Comparison of ENCODE assay signal across 19 cellular contexts in genomic region chr4:8220661-8221446, GRCh38. TPM values are rescaled to one million over a fixed set of nuclear protein-coding genes. Genes with fewer than 3 reads are reported as not detected.
DNase-seq lines count a peak whose midpoint lies in the region; ATAC-seq, FAIRE-seq and TF ChIP-seq lines count a peak whose summit lies in the region.
"Had no signal": no experiment of that assay in that cellular context is flagged by ENCODE, and none has a peak within 500 bp of the region (broad histone marks: within the 10 kb centered on the region; RNA-seq: fewer than 3 reads in every experiment).

No MANE protein-coding gene starts in this region.

- no peaks in the 10 kb centered on the region for H3K9me2 ChIP-seq in SK-N-SH

- no peak for TF ChIP-seq EP300 in SK-N-SH (IDR thresholded peaks at IDR 0.05; ENCODE audit: borderline replicate concordance in 1 of 2, low read depth in 1 of 2, low read length in 1 of 2)

- peak overlapping the region; percentile 1 for H3K27ac Mint-ChIP-seq in activated T-helper 1 cell treated with anti-CD3 and anti-CD28 coated beads, Interleukin-12 subunit alpha, Interleukin-12 subunit beta, Interleukin-2, Interleukin-4 antibody, amounts not matched to agents 30 ng/mL and 10 ng/mL and 1 ng/mL, durations not matched to agents 14 hours and 24 hours and 36 hours
- H3K27ac Mint-ChIP-seq: nephron progenitor cell had no signal

- no peak for ATAC-seq in SK-N-SH treated with all-trans-retinoic acid at 6 μM for 48 hours
- ATAC-seq in HG03354 (IDR thresholded peaks at IDR 0.05; ENCODE audit: poor library complexity, severe bottlenecking, unreplicated experiment): no peak

- H3K27me3 Mint-ChIP-seq in activated T-helper 1 cell treated with anti-CD3 and anti-CD28 coated beads, Interleukin-12 subunit alpha, Interleukin-12 subunit beta, Interleukin-2, Interleukin-4 antibody, amounts not matched to agents 30 ng/mL and 10 ng/mL and 1 ng/mL, durations not matched to agents 14 hours and 24 hours and 36 hours (ENCODE audit: insufficient read depth): no peaks in the 10 kb centered on the region
- H3K27me3 Mint-ChIP-seq: activated naive CD4-positive, alpha-beta T cell treated with anti-CD3 and anti-CD28 coated beads, Interleukin-2, amount 50 U/mL, for 24 hours had no signal

- H3K36me3 ChIP-seq in SK-N-SH (replicated peaks in 1 of 2; ENCODE audit: control insufficient read depth in 1 of 2, insufficient read depth in 2 of 2, low read length in 1 of 2): peaks cover 0 to 3% of the 10 kb centered on the region in 2 experiments
- peaks cover 44 to 69% of the 10 kb centered on the region in 2 donors for H3K36me3 ChIP-seq in kidney (ENCODE audit: control insufficient read depth in 1 of 2, insufficient read depth in 2 of 2, low read length in 2 of 2)

- H3K9me3 Mint-ChIP-seq in activated T-helper 1 cell treated with anti-CD3 and anti-CD28 coated beads, Interleukin-12 subunit alpha, Interleukin-12 subunit beta, Interleukin-2, Interleukin-4 antibody, amounts not matched to agents 30 ng/mL and 10 ng/mL and 1 ng/mL, durations not matched to agents 14 hours and 24 hours and 36 hours: no peaks in the 10 kb centered on the region
- H3K9me3 Mint-ChIP-seq: activated naive CD4-positive, alpha-beta T cell treated with anti-CD3 and anti-CD28 coated beads, Interleukin-2, amount 50 U/mL, for 24 hours; H9; nephron progenitor cell had no signal

- TF ChIP-seq CTCF in SK-N-SH (IDR thresholded peaks at IDR 0.05): no peak
- TF ChIP-seq CTCF in kidney (IDR thresholded peaks at IDR 0.05; ENCODE audit: borderline replicate concordance, extremely low read depth, insufficient read depth): no peak

- intact Hi-C loops in activated T-helper 1 cell treated with anti-CD3 and anti-CD28 coated beads, Interleukin-12 subunit alpha, Interleukin-12 subunit beta, Interleukin-2, Interleukin-4 antibody, amounts not matched to agents 30 ng/mL and 10 ng/mL and 1 ng/mL, durations not matched to agents 14 hours and 24 hours and 36 hours (cut with micrococcal nuclease): no loop called here
- intact Hi-C loops in kidney (cut with DNase I): no loop called here

- CTCF ChIA-PET in SK-N-SH (lab: Yijun Ruan, JAX): interaction anchor here (0.6 to 3.1 kb wide), 7 partner anchors 8 to 376 kb away, joined by 3 to 13 read pairs (median 4); partner anchors contain the start of gene SH3TC1

- H3K9me3 ChIP-seq in SK-N-SH (no peaks in the 10 kb centered on the region), kidney (ENCODE audit: control insufficient read depth in 1 of 2, low read length in 2 of 2) (no peaks in the 10 kb centered on the region)
- H3K9me3 ChIP-seq: left ventricle myocardium inferior had no signal

- H3K27me3 ChIP-seq in SK-N-SH (ENCODE audit: insufficient read depth): no peaks in the 10 kb centered on the region
- H3K27me3 ChIP-seq: brain microvascular endothelial cell had no signal

- peaks cover 0 to 22% of the 10 kb centered on the region in 2 experiments; a peak in 1 of 4 replicates for H3K4me1 ChIP-seq in SK-N-SH (ENCODE audit: control insufficient read depth in 1 of 2, insufficient read depth in 2 of 2, low read depth in 1 of 2, low read length in 1 of 2)
- peaks cover 0 to 3% of the 10 kb centered on the region in 2 donors for H3K4me1 ChIP-seq in kidney (ENCODE audit: control insufficient read depth in 1 of 2, insufficient read depth in 1 of 2, low read depth in 1 of 2, low read length in 2 of 2)

- WGBS in SK-N-SH (ENCODE audit: low lambda C conversion rate): 76% methylated on average over 4 of the region's 7 CpGs

- no peak overlapping the region for H3K4me3 Mint-ChIP-seq in activated T-helper 1 cell treated with anti-CD3 and anti-CD28 coated beads, Interleukin-12 subunit alpha, Interleukin-12 subunit beta, Interleukin-2, Interleukin-4 antibody, amounts not matched to agents 30 ng/mL and 10 ng/mL and 1 ng/mL, durations not matched to agents 14 hours and 24 hours and 36 hours
- H3K4me3 Mint-ChIP-seq: H9, nephron progenitor cell had no signal

- H3F3A ChIP-seq in SK-N-SH (replicated peaks; ENCODE audit: insufficient read depth): no peaks in the 10 kb centered on the region

- peak overlapping the region; percentile 40 to 98; a peak in 3 of 4 replicates for H3K27ac ChIP-seq in SK-N-SH (ENCODE audit: low read depth in 2 of 2, low read length in 1 of 2)
- peak overlapping the region; percentile 0 to 23 for H3K27ac ChIP-seq in kidney (ENCODE audit: low read depth in 2 of 2, low read length in 2 of 2)
- peak overlapping the region; percentile 51 for H3K27ac ChIP-seq in temporal lobe (ENCODE audit: low read depth, low read length)
- H3K27ac ChIP-seq: brain microvascular endothelial cell had no signal

- no peak for FAIRE-seq in kidney (lab: Jason Lieb, UNC)

- H3K9ac ChIP-seq in SK-N-SH: no peak overlapping the region
- H3K9ac ChIP-seq in kidney (ENCODE audit: low read length in 2 of 2): no peak overlapping the region

- DNase-seq in SK-N-SH (no peak), kidney (peak; percentile 45), NCI-H748 (lab: John Stamatoyannopoulos, UW; ENCODE audit: unreplicated experiment) (no peak), globus pallidus (ENCODE audit: low spot score) (no peak)
- no peak for DNase-seq in activated T-helper 1 cell treated with anti-CD3 and anti-CD28 coated beads, Interleukin-12 subunit alpha, Interleukin-12 subunit beta, Interleukin-2, Interleukin-4 antibody, amounts not matched to agents 30 ng/mL and 10 ng/mL and 1 ng/mL, durations not matched to agents 14 hours and 24 hours and 36 hours (ENCODE audit: low spot score)
- DNase-seq: activated CD4-positive, alpha-beta T cell treated with anti-CD3 and anti-CD28 coated beads for 1 hour; brain microvascular endothelial cell; H9; left ventricle myocardium inferior; NCI-H82; nephron progenitor cell; RPMI8226; stimulated activated CD4-positive, alpha-beta T cell treated with anti-CD3 and anti-CD28 coated beads, Interleukin-1b, Interleukin-23, amount 100 ng/mL, for 48 hours had no signal

- H3K4me2 ChIP-seq in SK-N-SH: no peak overlapping the region

- H3K79me2 ChIP-seq in SK-N-SH (ENCODE audit: insufficient read depth): no peaks in the 10 kb centered on the region

- H3K4me3 ChIP-seq in SK-N-SH (ENCODE audit: low read depth in 2 of 2, low read length in 1 of 2) (no peak overlapping the region), kidney (ENCODE audit: low read length in 2 of 2) (no peak overlapping the region)
- H3K4me3 ChIP-seq: left ventricle myocardium inferior had no signal

- TF ChIP-seq RAD21 in SK-N-SH (IDR thresholded peaks at IDR 0.05; ENCODE audit: low read length): no peak

- no peaks in the 10 kb centered on the region for H4K20me1 ChIP-seq in SK-N-SH (ENCODE audit: insufficient read depth)

- POLR2A ChIA-PET in SK-N-SH (lab: Yijun Ruan, JAX): no interaction called here

- H3K36me3 Mint-ChIP-seq in activated T-helper 1 cell treated with anti-CD3 and anti-CD28 coated beads, Interleukin-12 subunit alpha, Interleukin-12 subunit beta, Interleukin-2, Interleukin-4 antibody, amounts not matched to agents 30 ng/mL and 10 ng/mL and 1 ng/mL, durations not matched to agents 14 hours and 24 hours and 36 hours (ENCODE audit: low read depth): peaks cover 44% of the 10 kb centered on the region

- no peak overlapping the region for H2AFZ ChIP-seq in SK-N-SH (ENCODE audit: low read depth)

- peaks cover 23% of the 10 kb centered on the region for H3K4me1 Mint-ChIP-seq in activated T-helper 1 cell treated with anti-CD3 and anti-CD28 coated beads, Interleukin-12 subunit alpha, Interleukin-12 subunit beta, Interleukin-2, Interleukin-4 antibody, amounts not matched to agents 30 ng/mL and 10 ng/mL and 1 ng/mL, durations not matched to agents 14 hours and 24 hours and 36 hours (ENCODE audit: low read depth)

TF ChIP-seq in SK-N-SH, 30 proteins besides CTCF, POLR2A, EP300 and RAD21 (continues in another document):
- TF ChIP-seq CHD2 (IDR thresholded peaks at IDR 0.05; ENCODE audit: low read length, partially characterized antibody) (no peak), USF2 (IDR thresholded peaks at IDR 0.05; ENCODE audit: borderline replicate concordance, low read depth, low read length) (no peak), YY1 (IDR thresholded peaks at IDR 0.05; ENCODE audit: low read depth) (no peak)

TF ChIP-seq in SK-N-SH treated with all-trans-retinoic acid at 6 μM for 48 hours, 23 proteins besides CTCF, POLR2A, EP300 and RAD21:
- no peak for TF ChIP-seq ZNF565 (CRISPR knock-in tag; conservative IDR thresholded peaks at IDR 0.05; ENCODE audit: low read depth)
TF ChIP-seq in SK-N-SH treated with all-trans-retinoic acid at 6 μM for 48 hours: peak in this region for 0.

RNA-seq across cellular contexts. Expression of gene SH3TC1, which starts 21.8 kb away (rescaled TPM):
- polyA plus RNA-seq in SK-N-SH (2012; rRNA removed) (2.7 and 2.9 TPM in 2 replicates), kidney (ENCODE audit: insufficient read depth, low read depth, low replicate concordance) (43.1 TPM)
- polyA plus RNA-seq in SK-N-SH (2012; cell fraction: cytosol; rRNA removed): 0.54 and 1.2 TPM in 2 replicates
- polyA plus RNA-seq in SK-N-SH (2012; cell fraction: nucleus; rRNA removed): 8.4 and 11.3 TPM in 2 replicates
- 25.4 and 33.6 TPM in 2 replicates for total RNA-seq in activated T-helper 1 cell treated with anti-CD3 and anti-CD28 coated beads, Interleukin-12 subunit alpha, Interleukin-12 subunit beta, Interleukin-2, Interleukin-4 antibody, amounts not matched to agents 30 ng/mL and 10 ng/mL and 1 ng/mL, durations not matched to agents 14 hours and 24 hours and 36 hours
- total RNA-seq in kidney (127 TPM), temporal lobe (1.7 TPM)

RNA-seq across cellular contexts. Expression of gene HTRA3, which starts 48.7 kb away (rescaled TPM):
- polyA plus RNA-seq in SK-N-SH (2012; rRNA removed) (0.05 TPM in 1 of 2 replicates, not detected in the other), kidney (ENCODE audit: insufficient read depth, low read depth, low replicate concordance) (6.5 TPM)
- polyA plus RNA-seq in SK-N-SH (2012; cell fraction: cytosol; rRNA removed): 0.01 and 0.03 TPM in 2 replicates
- polyA plus RNA-seq in SK-N-SH (2012; cell fraction: nucleus; rRNA removed): 0.04 and 0.05 TPM in 2 replicates
- total RNA-seq in activated T-helper 1 cell treated with anti-CD3 and anti-CD28 coated beads, Interleukin-12 subunit alpha, Interleukin-12 subunit beta, Interleukin-2, Interleukin-4 antibody, amounts not matched to agents 30 ng/mL and 10 ng/mL and 1 ng/mL, durations not matched to agents 14 hours and 24 hours and 36 hours: not detected in 2 replicates
- total RNA-seq in kidney (1.7 TPM), temporal lobe (2.0 TPM)
- total RNA-seq: A172; T-helper 2 cell treated with Interferon-gamma antibody and Interleukin-4, amounts not matched to agents 100 ng/mL and 5 ng/mL, for 36 hours had no signal

Comparison
In these comparisons a context has a peak if more than half of its experiments do, and no peak if none do; other contexts are left out.
1. H3K27ac ChIP-seq: peak in every context shown above with its lines; median percentile 69 in SK-N-SH; 51 in temporal lobe; 12 in kidney.